Comparison of ENCODE assay signal across 1 cellular context in the genomic region with DNA sequence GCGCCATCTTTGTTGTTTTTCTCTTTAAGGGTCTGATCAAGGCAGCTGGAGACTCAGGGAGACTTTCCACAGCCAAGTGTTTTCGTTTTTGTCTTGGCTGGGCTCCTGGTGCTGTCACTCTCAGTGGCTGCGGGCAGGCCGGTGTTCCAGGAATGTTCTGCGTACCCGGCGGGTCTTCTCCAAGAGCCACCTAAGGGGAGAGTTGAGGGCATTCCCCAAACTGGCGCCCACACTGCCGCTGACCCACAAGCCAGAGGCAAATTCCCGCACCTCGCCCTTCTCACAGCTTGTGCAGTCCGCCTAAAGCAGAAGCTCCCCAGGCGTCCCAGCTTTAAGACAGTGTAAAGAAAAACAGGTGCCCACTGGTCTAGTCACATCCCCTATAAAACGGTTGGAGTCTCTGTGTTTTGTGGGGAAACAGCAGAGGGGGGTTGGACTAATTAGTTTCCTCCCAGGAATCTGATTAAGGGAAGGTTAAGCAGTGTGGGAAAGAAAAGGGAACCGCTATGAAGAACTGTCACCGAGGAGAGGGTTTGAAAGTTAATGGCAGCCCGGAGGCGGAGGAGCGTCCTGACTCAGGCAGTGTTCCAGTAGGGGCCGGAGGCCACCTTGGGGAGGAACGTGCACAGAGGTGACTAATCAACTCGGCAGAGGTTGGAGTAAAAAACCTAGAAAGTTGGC.
TF ChIP-seq lines count a peak whose summit lies in the region.

No MANE protein-coding gene starts in this region.

TF ChIP-seq in HCT116, 20 proteins besides CTCF, POLR2A, EP300 and RAD21 (continued from another document):
- TF ChIP-seq, protein P1, sequence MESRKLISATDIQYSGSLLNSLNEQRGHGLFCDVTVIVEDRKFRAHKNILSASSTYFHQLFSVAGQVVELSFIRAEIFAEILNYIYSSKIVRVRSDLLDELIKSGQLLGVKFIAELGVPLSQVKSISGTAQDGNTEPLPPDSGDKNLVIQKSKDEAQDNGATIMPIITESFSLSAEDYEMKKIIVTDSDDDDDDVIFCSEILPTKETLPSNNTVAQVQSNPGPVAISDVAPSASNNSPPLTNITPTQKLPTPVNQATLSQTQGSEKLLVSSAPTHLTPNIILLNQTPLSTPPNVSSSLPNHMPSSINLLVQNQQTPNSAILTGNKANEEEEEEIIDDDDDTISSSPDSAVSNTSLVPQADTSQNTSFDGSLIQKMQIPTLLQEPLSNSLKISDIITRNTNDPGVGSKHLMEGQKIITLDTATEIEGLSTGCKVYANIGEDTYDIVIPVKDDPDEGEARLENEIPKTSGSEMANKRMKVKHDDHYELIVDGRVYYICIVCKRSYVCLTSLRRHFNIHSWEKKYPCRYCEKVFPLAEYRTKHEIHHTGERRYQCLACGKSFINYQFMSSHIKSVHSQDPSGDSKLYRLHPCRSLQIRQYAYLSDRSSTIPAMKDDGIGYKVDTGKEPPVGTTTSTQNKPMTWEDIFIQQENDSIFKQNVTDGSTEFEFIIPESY (IDR thresholded peaks at IDR 0.05; ENCODE audit: extremely low read depth, insufficient replicate concordance, low read length), result no peak
- TF ChIP-seq FOSL1 (IDR thresholded peaks at IDR 0.05; ENCODE audit: low read depth), result no peak
- no peak for TF ChIP-seq SIN3A (IDR thresholded peaks at IDR 0.05; ENCODE audit: low read depth)
- no peak for TF ChIP-seq ZNF274 (IDR thresholded peaks at IDR 0.05; ENCODE audit: low read depth, low read length)
- no peak for TF ChIP-seq CEBPB (IDR thresholded peaks at IDR 0.05; ENCODE audit: low read depth)
- no peak for TF ChIP-seq CBX3 (IDR thresholded peaks at IDR 0.05; ENCODE audit: low read depth)
- TF ChIP-seq JUND (IDR thresholded peaks at IDR 0.05), result no peak
- TF ChIP-seq SRF (IDR thresholded peaks at IDR 0.05; ENCODE audit: low read depth), result no peak
- TF ChIP-seq, protein P2, sequence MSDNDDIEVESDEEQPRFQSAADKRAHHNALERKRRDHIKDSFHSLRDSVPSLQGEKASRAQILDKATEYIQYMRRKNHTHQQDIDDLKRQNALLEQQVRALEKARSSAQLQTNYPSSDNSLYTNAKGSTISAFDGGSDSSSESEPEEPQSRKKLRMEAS (IDR thresholded peaks at IDR 0.05), result no peak
- TF ChIP-seq ELF1 (IDR thresholded peaks at IDR 0.05; ENCODE audit: borderline replicate concordance, low read depth), result no peak
